8 cellular contexts compared by ENCODE assay signal in the genomic region with DNA sequence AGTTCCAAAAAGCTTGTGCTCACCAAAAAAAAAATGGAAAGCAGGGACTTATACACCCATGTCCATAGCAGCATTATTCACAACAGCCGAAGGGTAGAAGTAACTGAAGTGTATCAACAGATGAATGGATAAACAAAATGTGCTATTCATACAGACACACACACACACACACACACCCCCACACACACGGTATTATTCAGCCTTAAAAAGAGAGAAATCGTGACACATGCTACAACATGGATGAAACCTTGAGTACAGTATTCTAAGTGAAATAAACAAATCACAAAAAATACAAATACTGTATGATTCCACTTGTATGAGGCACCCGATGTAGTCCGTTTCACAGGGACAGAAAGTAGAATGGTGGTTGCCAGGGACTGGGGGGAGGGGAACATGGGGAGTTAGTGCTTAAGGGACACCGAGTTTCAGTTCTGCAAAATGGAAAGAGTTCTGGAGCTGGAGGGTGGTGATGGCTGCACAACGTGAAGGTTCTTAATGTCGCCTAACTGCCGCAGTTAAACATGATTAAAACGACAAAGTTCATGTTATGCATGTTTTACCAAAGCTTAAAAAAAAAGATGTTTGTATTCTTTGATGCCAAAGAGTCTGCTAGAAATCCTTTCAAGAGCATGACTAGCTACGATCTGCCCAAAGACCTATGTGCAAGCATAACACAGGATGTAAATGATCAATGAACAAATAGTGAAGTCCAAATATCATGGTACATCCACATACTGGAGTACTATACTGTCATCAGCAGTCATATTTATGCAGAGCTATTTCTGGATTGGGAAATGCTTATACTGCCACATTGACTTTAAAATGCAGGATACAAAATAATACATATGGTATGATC. TPM values are rescaled to one million over a fixed set of nuclear protein-coding genes. Genes with fewer than 3 reads are reported as not detected.
DNase-seq lines count a peak whose midpoint lies in the region; ATAC-seq and TF ChIP-seq lines count a peak whose summit lies in the region.

No MANE protein-coding gene starts in this region.

- H3K4me1 ChIP-seq in vagina = peaks cover 89% of the 10 kb centered on the region

- peak; percentile 90 for ATAC-seq in GM21717 (IDR thresholded peaks at IDR 0.05; ENCODE audit: unreplicated experiment)

- H3K27me3 Mint-ChIP-seq in CD14-positive monocyte (ENCODE audit: low read depth in 3 of 3) = peaks cover 0 to 2% (median 0%) of the 10 kb centered on the region in 3 donors

- no peaks in the 10 kb centered on the region for H3K36me3 ChIP-seq in vagina

- H3K9me3 ChIP-seq in vagina = no peaks in the 10 kb centered on the region

- peak; percentile 85 for DNase-seq in CD14-positive monocyte (ENCODE audit: low spot score)
- peak; percentile 68 for DNase-seq in KG1 (lab: John Stamatoyannopoulos, UW)
- DNase-seq in foreskin melanocyte = peak; percentile 75
- no peak for DNase-seq in vagina (ENCODE audit: extremely low spot score in 2 of 2)
- DNase-seq in epidermal melanocyte (ENCODE audit: insufficient read length, low spot score) = no peak
- DNase-seq in NCI-H1930 (lab: John Stamatoyannopoulos, UW) = no peak
- no peak for DNase-seq in A172 (ENCODE audit: low spot score)

- peaks cover 0 to 3% (median 0%) of the 10 kb centered on the region in 7 donors for H3K9me3 Mint-ChIP-seq in CD14-positive monocyte

- H3K4me3 Mint-ChIP-seq in CD14-positive monocyte = peak overlapping the region; percentile 73 to 90

- peaks cover 96% of the 10 kb centered on the region for H3K4me1 Mint-ChIP-seq in CD14-positive monocyte

- peak overlapping the region; percentile 39 for H3K27ac ChIP-seq in vagina

- no peaks in the 10 kb centered on the region for H3K27me3 ChIP-seq in vagina

- no peak for TF ChIP-seq CTCF in CD14-positive monocyte (IDR thresholded peaks at IDR 0.05)
- no peak for TF ChIP-seq CTCF in vagina (IDR thresholded peaks at IDR 0.05)

- TF ChIP-seq POLR2A in vagina (IDR thresholded peaks at IDR 0.05) = no peak

- H3K27ac Mint-ChIP-seq in CD14-positive monocyte = peak overlapping the region; percentile 90 to 98 (median 97)

- H3K36me3 Mint-ChIP-seq in CD14-positive monocyte = peaks cover 14 to 35% of the 10 kb centered on the region in 2 donors

- no peak overlapping the region for H3K4me3 ChIP-seq in vagina

- intact Hi-C loops in CD14-positive monocyte (cut with micrococcal nuclease) = loop anchor here (2.0 to 10.0 kb wide), 6 partner anchors 77 to 520 kb away; no protein-coding TSS in a partner anchor
- intact Hi-C loops in vagina (cut with DNase I) = no loop called here

RNA-seq across cellular contexts. Expression of gene TNS3, which starts 7.2 kb away (rescaled TPM):
- polyA plus RNA-seq in CD14-positive monocyte = 1 to 10 TPM; 5.2 to 7.9 TPM
- 36.8 TPM for total RNA-seq in vagina
- 95.2 and 97.2 TPM in 2 replicates for total RNA-seq in A172 (2014; rRNA removed; shearing (Covaris generic))

Comparison
In these comparisons a context has a peak if more than half of its experiments do, and no peak if none do; other contexts are left out.
1. DNase-seq: peak in CD14-positive monocyte (single experiment), KG1 (single experiment) and foreskin melanocyte (single experiment); none in vagina (0 of 2), epidermal melanocyte (single experiment), NCI-H1930 (0 of 2) and A172 (single experiment).